1 cellular context compared by ENCODE assay signal in genomic region chr13:81664872-81665271, GRCh38.
TF ChIP-seq lines count a peak whose summit lies in the region.

No MANE protein-coding gene starts in this region.

TF ChIP-seq in GM12878, 131 proteins besides CTCF, POLR2A, EP300 and RAD21 (continued from another document):
- no peak for TF ChIP-seq DPF2 (IDR thresholded peaks at IDR 0.05)
- no peak for TF ChIP-seq POLR2AphosphoS2 (IDR thresholded peaks at IDR 0.05; ENCODE audit: low read depth, low read length)
- no peak for TF ChIP-seq CEBPB (IDR thresholded peaks at IDR 0.05; ENCODE audit: borderline replicate concordance in 1 of 2, low read depth in 2 of 2, low read length in 2 of 2)
- no peak for TF ChIP-seq KAT2A (conservative IDR thresholded peaks at IDR 0.05; ENCODE audit: control insufficient read depth, low read depth, low read length)
- no peak for TF ChIP-seq TCF12 (IDR thresholded peaks at IDR 0.05; ENCODE audit: low read depth, low read length)
- no peak for TF ChIP-seq SIN3A (IDR thresholded peaks at IDR 0.05; ENCODE audit: low read depth, low read length)
- TF ChIP-seq HDGF (IDR thresholded peaks at IDR 0.05) = no peak
TF ChIP-seq in GM12878: peak in this region for 0.
